ENCODE assay signal across 19 cellular contexts in the genomic region with DNA sequence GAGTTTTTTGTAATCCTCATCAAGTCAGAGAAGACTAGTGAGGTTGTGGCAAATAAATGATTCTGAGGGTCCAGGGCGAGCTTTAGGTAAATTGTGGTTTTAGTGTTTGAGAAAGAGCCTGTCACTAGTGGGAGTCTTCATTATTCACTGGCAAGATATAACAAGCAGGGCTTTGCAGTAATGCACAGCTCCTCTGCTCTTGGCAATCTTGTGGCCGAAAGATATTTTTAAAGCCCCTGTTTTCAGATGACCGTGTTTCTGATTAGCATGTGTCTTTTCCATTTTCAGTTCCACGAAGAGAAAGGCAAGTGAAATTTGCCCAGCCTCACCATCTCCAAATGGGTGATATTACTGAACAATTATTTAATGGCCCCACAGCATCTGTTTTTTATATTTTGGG.
DNase-seq lines count a peak whose midpoint lies in the region; ATAC-seq and TF ChIP-seq lines count a peak whose summit lies in the region.
"Had no signal": no experiment of that assay in that cellular context is flagged by ENCODE, and none has a peak within 500 bp of the region (broad histone marks: within the 10 kb centered on the region; RNA-seq: fewer than 3 reads in every experiment).

No MANE protein-coding gene starts in this region.

- peaks cover 8% of the 10 kb centered on the region; the same call in 1 of the 2 replicates for H3K79me2 ChIP-seq in DOHH2 (ENCODE audit: control insufficient read depth, low read length)
- H3K79me2 ChIP-seq in Loucy (ENCODE audit: insufficient read depth, low read length) = no peaks in the 10 kb centered on the region
- no peaks in the 10 kb centered on the region for H3K79me2 ChIP-seq in OCI-LY3 (ENCODE audit: low read length)

- peaks cover 83% of the 10 kb centered on the region for H3K4me1 ChIP-seq in DOHH2 (ENCODE audit: control insufficient read depth, low read length)
- peaks cover 30% of the 10 kb centered on the region for H3K4me1 ChIP-seq in Loucy (ENCODE audit: insufficient read depth, low read length, poor library complexity, severe bottlenecking)
- peaks cover 55% of the 10 kb centered on the region for H3K4me1 ChIP-seq in OCI-LY3 (ENCODE audit: low read length)
- H3K4me1 ChIP-seq in ascending aorta = no peaks in the 10 kb centered on the region
- H3K4me1 ChIP-seq in foreskin keratinocyte = no peaks in the 10 kb centered on the region
- H3K4me1 ChIP-seq: BLaER1, Caco-2 had no signal

- ATAC-seq in foreskin keratinocyte = no peak
- ATAC-seq: CD8-positive, alpha-beta T cell; GM12878 had no signal

- H3K9me2 ChIP-seq in DOHH2 (replicated peaks; ENCODE audit: control insufficient read depth, low read length) (no peaks in the 10 kb centered on the region), Loucy (replicated peaks; ENCODE audit: low read depth, low read length) (no peaks in the 10 kb centered on the region)

- no peak overlapping the region for H2AFZ ChIP-seq in Loucy (ENCODE audit: low read length)
- H2AFZ ChIP-seq in OCI-LY3 (ENCODE audit: low read depth, low read length) = no peak overlapping the region

- H3K27ac ChIP-seq in DOHH2 (ENCODE audit: low read depth, low read length) = peak overlapping the region; percentile 99
- H3K27ac ChIP-seq in OCI-LY3 (ENCODE audit: low read length) = no peak overlapping the region
- no peak overlapping the region for H3K27ac ChIP-seq in ascending aorta
- H3K27ac ChIP-seq in foreskin keratinocyte = no peak overlapping the region
- H3K27ac ChIP-seq: 22Rv1, BLaER1, C4-2B had no signal

- TF ChIP-seq CTCF in DOHH2 (IDR thresholded peaks at IDR 0.05; ENCODE audit: low read depth, low read length, poor library complexity, severe bottlenecking) = no peak
- TF ChIP-seq CTCF in Loucy (conservative IDR thresholded peaks at IDR 0.05; ENCODE audit: low read length) = no peak
- no peak for TF ChIP-seq CTCF in OCI-LY3 (IDR thresholded peaks at IDR 0.05; ENCODE audit: low read depth, low read length)
- TF ChIP-seq CTCF in ascending aorta (IDR thresholded peaks at IDR 0.05) = no peak
- TF ChIP-seq CTCF in foreskin keratinocyte (conservative IDR thresholded peaks at IDR 0.05) = no peak

- intact Hi-C loops in ascending aorta (cut with DNase I) = no loop called here

- peaks cover 18% of the 10 kb centered on the region for H3K36me3 ChIP-seq in DOHH2 (ENCODE audit: control insufficient read depth, low read length)
- no peaks in the 10 kb centered on the region for H3K36me3 ChIP-seq in Loucy (ENCODE audit: insufficient read depth, low read length)
- no peaks in the 10 kb centered on the region for H3K36me3 ChIP-seq in OCI-LY3 (replicated peaks; ENCODE audit: low read depth, low read length)
- H3K36me3 ChIP-seq in ascending aorta = no peaks in the 10 kb centered on the region
- H3K36me3 ChIP-seq: BLaER1 had no signal

- H3K9me3 ChIP-seq in DOHH2 (ENCODE audit: control insufficient read depth, insufficient read depth, low read length) = no peaks in the 10 kb centered on the region
- H3K9me3 ChIP-seq in Loucy (ENCODE audit: insufficient read depth, low read depth, low read length) = no peaks in the 10 kb centered on the region
- peaks cover 9% of the 10 kb centered on the region; the same call in 1 of the 2 replicates for H3K9me3 ChIP-seq in OCI-LY3 (ENCODE audit: insufficient read depth, low read length)
- H3K9me3 ChIP-seq in ascending aorta = no peaks in the 10 kb centered on the region
- H3K9me3 ChIP-seq: Caco-2 had no signal

- no peaks in the 10 kb centered on the region for H4K20me1 ChIP-seq in DOHH2 (ENCODE audit: control insufficient read depth, insufficient read depth, low read depth, low read length)
- no peaks in the 10 kb centered on the region for H4K20me1 ChIP-seq in Loucy (ENCODE audit: insufficient read depth, low read length, poor library complexity, severe bottlenecking)
- 0 out of 2 replicates have a peak, but pooled peaks cover 4% of the 10 kb centered on the region for H4K20me1 ChIP-seq in OCI-LY3 (ENCODE audit: insufficient read depth, low read length)
- H4K20me1 ChIP-seq: BLaER1 had no signal

- H3K27me3 ChIP-seq in DOHH2 (ENCODE audit: control insufficient read depth, low read length) = no peaks in the 10 kb centered on the region
- H3K27me3 ChIP-seq in Loucy (ENCODE audit: insufficient read depth, low read length, poor library complexity, severe bottlenecking) = no peaks in the 10 kb centered on the region
- peaks cover 51% of the 10 kb centered on the region for H3K27me3 ChIP-seq in OCI-LY3 (ENCODE audit: low read depth, low read length)
- H3K27me3 ChIP-seq in ascending aorta = no peaks in the 10 kb centered on the region
- peaks cover 5% of the 10 kb centered on the region for H3K27me3 ChIP-seq in foreskin keratinocyte
- H3K27me3 ChIP-seq: BLaER1 had no signal

- H3K4me3 ChIP-seq in DOHH2 (ENCODE audit: low read length) = peak overlapping the region; percentile 59
- H3K4me3 ChIP-seq in Loucy (ENCODE audit: low read length, poor library complexity, severe bottlenecking) = no peak overlapping the region
- H3K4me3 ChIP-seq in OCI-LY3 (ENCODE audit: low read length) = peak overlapping the region; percentile 15
- H3K4me3 ChIP-seq in ascending aorta = no peak overlapping the region
- H3K4me3 ChIP-seq: BLaER1, GM12878 had no signal

- H3K4me2 ChIP-seq in DOHH2 (ENCODE audit: low read length) (peak overlapping the region; percentile 95), Loucy (ENCODE audit: low read depth, low read length, poor library complexity, severe bottlenecking) (peak overlapping the region; percentile 25), OCI-LY3 (ENCODE audit: low read length) (peak overlapping the region; percentile 57)
- H3K4me2 ChIP-seq: BLaER1 had no signal

- H3K9ac ChIP-seq in Loucy (ENCODE audit: low read depth, low read length, poor library complexity, severe bottlenecking) (peak overlapping the region; percentile 29), OCI-LY3 (ENCODE audit: low read length) (no peak overlapping the region)
- H3K9ac ChIP-seq: BLaER1 had no signal

- peaks cover 32% of the 10 kb centered on the region for H3F3A ChIP-seq in DOHH2 (ENCODE audit: control insufficient read depth, insufficient read depth)
- no peaks in the 10 kb centered on the region for H3F3A ChIP-seq in Loucy (ENCODE audit: low read depth)

- DNase-seq in HuH-7 (ENCODE audit: low spot score) (no peak), ascending aorta (ENCODE audit: low spot score in 2 of 2) (no peak), foreskin keratinocyte (no peak)
- DNase-seq: Caco-2; CD4-positive, CD25-positive, alpha-beta regulatory T cell; CD8-positive, alpha-beta T cell; DMS153; DND-41; EL; GDM1; H7; HCEC 1CT had no signal

Comparison
In these comparisons a context has a peak if more than half of its experiments do, and no peak if none do; other contexts are left out.
1. H3K4me2 ChIP-seq: peak in every context shown above with its lines; median percentile 95 in DOHH2; 57 in OCI-LY3; 25 in Loucy.
2. H3K4me3 ChIP-seq: peak in DOHH2 (single experiment) and OCI-LY3 (single experiment); none in Loucy (single experiment) and ascending aorta (0 of 2).